ENCODE assay signal across 12 cellular contexts in genomic region chr5:167244583-167244982, GRCh38.
DNase-seq lines count a peak whose midpoint lies in the region; ATAC-seq and TF ChIP-seq lines count a peak whose summit lies in the region.
"Had no signal": no experiment of that assay in that cellular context is flagged by ENCODE, and none has a peak within 500 bp of the region (broad histone marks: within the 10 kb centered on the region; RNA-seq: fewer than 3 reads in every experiment).

No MANE protein-coding gene starts in this region.

- no peak overlapping the region for H3K23ac ChIP-seq in mesenchymal stem cell (ENCODE audit: low read length in 2 of 2)

- H3K27ac ChIP-seq in mesenchymal stem cell (ENCODE audit: low read length, poor library complexity, severe bottlenecking) = no peak overlapping the region
- H3K27ac ChIP-seq: Peyer's patch had no signal

- H2BK120ac ChIP-seq in mesenchymal stem cell (ENCODE audit: low read depth, low read length) = no peak overlapping the region

- peaks cover 32% of the 10 kb centered on the region for H3K4me1 Mint-ChIP-seq in brain
- H3K4me1 Mint-ChIP-seq in activated CD4-positive, alpha-beta T cell treated with anti-CD3 and anti-CD28 coated beads for 36 hours = no peaks in the 10 kb centered on the region
- H3K4me1 Mint-ChIP-seq: activated T-helper 17 cell treated with anti-CD3 and anti-CD28 coated beads, Interleukin-2, amount 50 U/mL, for 72 hours had no signal

- H2BK5ac ChIP-seq in mesenchymal stem cell (ENCODE audit: low read depth, low read length, poor library complexity, severe bottlenecking) = no peak overlapping the region

- POLR2A ChIA-PET in activated CD4-positive, alpha-beta T cell treated with anti-CD3 and anti-CD28 coated beads for 36 hours (lab: Charles Lee) = no interaction called here

- H2AFZ ChIP-seq in mesenchymal stem cell (ENCODE audit: low read depth, low read length) = peak overlapping the region; percentile 29

- DNase-seq in D341Med (ENCODE audit: low spot score) = peak; percentile 54
- DNase-seq in NCI-H460 (ENCODE audit: extremely low read depth, low read depth) = peak; percentile 17
- peak; percentile 38 for DNase-seq in mesenchymal stem cell
- no peak for DNase-seq in activated CD4-positive, alpha-beta T cell treated with anti-CD3 and anti-CD28 coated beads for 36 hours
- no peak for DNase-seq in SIG-M5 treated with dmso at 0.1 percent for 504 hours (lab: John Stamatoyannopoulos, UW; ENCODE audit: unreplicated experiment)
- DNase-seq: mucosa of descending colon, Peyer's patch, small intestine had no signal

- H3K9me3 Mint-ChIP-seq in brain = no peaks in the 10 kb centered on the region
- peaks cover 6% of the 10 kb centered on the region for H3K9me3 Mint-ChIP-seq in activated CD4-positive, alpha-beta T cell treated with anti-CD3 and anti-CD28 coated beads for 36 hours (ENCODE audit: low read depth)

- no peaks in the 10 kb centered on the region for H3K9me3 ChIP-seq in mesenchymal stem cell (ENCODE audit: control insufficient read depth, low read length)
- H3K9me3 ChIP-seq: mucosa of descending colon, Peyer's patch had no signal

- H3K27me3 Mint-ChIP-seq in brain = peaks cover 15% of the 10 kb centered on the region
- no peaks in the 10 kb centered on the region for H3K27me3 Mint-ChIP-seq in activated CD4-positive, alpha-beta T cell treated with anti-CD3 and anti-CD28 coated beads for 36 hours
- H3K27me3 Mint-ChIP-seq: activated T-helper 17 cell treated with anti-CD3 and anti-CD28 coated beads, Interleukin-2, amount 50 U/mL, for 72 hours had no signal

- H4K91ac ChIP-seq in mesenchymal stem cell (ENCODE audit: low read length) = no peak overlapping the region

- no peak overlapping the region for H3K4me2 ChIP-seq in mesenchymal stem cell (ENCODE audit: low read length, poor library complexity, severe bottlenecking)

- no peak overlapping the region for H3K9ac ChIP-seq in mesenchymal stem cell (ENCODE audit: low read length)

- intact Hi-C loops in activated CD4-positive, alpha-beta T cell treated with anti-CD3 and anti-CD28 coated beads for 36 hours (cut with DNase I, micrococcal nuclease) = no loop called here

- H3K36me3 Mint-ChIP-seq in brain = no peaks in the 10 kb centered on the region
- no peaks in the 10 kb centered on the region for H3K36me3 Mint-ChIP-seq in activated CD4-positive, alpha-beta T cell treated with anti-CD3 and anti-CD28 coated beads for 36 hours (ENCODE audit: low read depth)

- H3K79me1 ChIP-seq in mesenchymal stem cell (replicated peaks; ENCODE audit: low read length, poor library complexity, severe bottlenecking) = no peaks in the 10 kb centered on the region

- ATAC-seq in HG03097 (IDR thresholded peaks at IDR 0.05; ENCODE audit: low FRiP score, unreplicated experiment) = no peak
- ATAC-seq in activated CD4-positive, alpha-beta T cell treated with anti-CD3 and anti-CD28 coated beads for 36 hours = no peak
- no peak for ATAC-seq in GM21423 (IDR thresholded peaks at IDR 0.05; ENCODE audit: unreplicated experiment)
- ATAC-seq: activated T-helper 17 cell treated with anti-CD3 and anti-CD28 coated beads, Interleukin-2, amount 50 U/mL, for 72 hours; mucosa of descending colon had no signal

- peak overlapping the region in 2 of 5 experiments; percentile 3 to 31 for H3K27ac Mint-ChIP-seq in brain
- H3K27ac Mint-ChIP-seq in activated CD4-positive, alpha-beta T cell treated with anti-CD3 and anti-CD28 coated beads for 36 hours = no peak overlapping the region
- H3K27ac Mint-ChIP-seq: activated T-helper 17 cell treated with anti-CD3 and anti-CD28 coated beads, Interleukin-2, amount 50 U/mL, for 72 hours had no signal

- H3K36me3 ChIP-seq in mesenchymal stem cell (ENCODE audit: control insufficient read depth in 1 of 2, insufficient read depth in 2 of 2, low read depth in 1 of 2, low read length in 2 of 2) = no peaks in the 10 kb centered on the region
- H3K36me3 ChIP-seq: Peyer's patch had no signal

- no peak overlapping the region for H2BK15ac ChIP-seq in mesenchymal stem cell (ENCODE audit: low read depth, poor library complexity, severe bottlenecking)

- peak; percentile 62 to 78 for TF ChIP-seq CTCF in brain (conservative IDR thresholded peaks at IDR 0.05)

- no peak overlapping the region for H3K4ac ChIP-seq in mesenchymal stem cell (ENCODE audit: low read depth in 1 of 2, low read length in 2 of 2)

- H2AK5ac ChIP-seq in mesenchymal stem cell (ENCODE audit: low read length, severe bottlenecking) = no peak overlapping the region

- no peak overlapping the region for H3K18ac ChIP-seq in mesenchymal stem cell (ENCODE audit: low read depth in 1 of 2, low read length in 2 of 2)

- H3K4me3 Mint-ChIP-seq in brain = no peak overlapping the region
- H3K4me3 Mint-ChIP-seq in activated CD4-positive, alpha-beta T cell treated with anti-CD3 and anti-CD28 coated beads for 36 hours = no peak overlapping the region
- H3K4me3 Mint-ChIP-seq: activated T-helper 17 cell treated with anti-CD3 and anti-CD28 coated beads, Interleukin-2, amount 50 U/mL, for 72 hours had no signal

- CTCF ChIA-PET in activated CD4-positive, alpha-beta T cell treated with anti-CD3 and anti-CD28 coated beads for 36 hours (lab: Charles Lee) = no interaction called here

- H4K8ac ChIP-seq in mesenchymal stem cell (ENCODE audit: low read length) = no peak overlapping the region

- H3K4me3 ChIP-seq in mesenchymal stem cell (ENCODE audit: insufficient read depth in 1 of 2, low read depth in 1 of 2, low read length in 2 of 2) = no peak overlapping the region
- H3K4me3 ChIP-seq: mucosa of descending colon, Peyer's patch had no signal

- H2BK12ac ChIP-seq in mesenchymal stem cell (ENCODE audit: low read length in 2 of 2) = no peak overlapping the region

- 52% methylated on average over 4 of the region's 4 CpGs for WGBS in mesenchymal stem cell

- no peak overlapping the region for H3K14ac ChIP-seq in mesenchymal stem cell (ENCODE audit: low read length in 2 of 2)

- H3K4me1 ChIP-seq in mesenchymal stem cell (ENCODE audit: control insufficient read depth, insufficient read depth, low read depth, low read length) = no peaks in the 10 kb centered on the region
- H3K4me1 ChIP-seq: Peyer's patch had no signal

- H3K27me3 ChIP-seq in mesenchymal stem cell (ENCODE audit: control insufficient read depth in 1 of 2, insufficient read depth in 1 of 2, low read length in 2 of 2) = no peaks in the 10 kb centered on the region
- H3K27me3 ChIP-seq: Peyer's patch had no signal

Comparison
In these comparisons a context has a peak if more than half of its experiments do, and no peak if none do; other contexts are left out.
1. DNase-seq: peak in D341Med (single experiment), NCI-H460 (single experiment) and mesenchymal stem cell (single experiment); none in activated CD4-positive, alpha-beta T cell treated with anti-CD3 and anti-CD28 coated beads for 36 hours (single experiment) and SIG-M5 treated with dmso at 0.1 percent for 504 hours (single experiment).